Comparison of ENCODE assay signal across 14 cellular contexts in genomic region chr3:11391172-11391879, GRCh38.
DNase-seq lines count a peak whose midpoint lies in the region; ATAC-seq, FAIRE-seq and TF ChIP-seq lines count a peak whose summit lies in the region.
"Had no signal": no experiment of that assay in that cellular context is flagged by ENCODE, and none has a peak within 500 bp of the region (broad histone marks: within the 10 kb centered on the region; RNA-seq: fewer than 3 reads in every experiment).

No MANE protein-coding gene starts in this region.

- H3K4me3 ChIP-seq in K562 (no peak overlapping the region), subcutaneous abdominal adipose tissue (ENCODE audit: low read depth in 1 of 5, low read length in 5 of 5) (no peak overlapping the region)
- H3K4me3 ChIP-seq: adrenal gland, GM23248 had no signal

- no peak for TF ChIP-seq RAD21 in K562 (CRISPR knock-in tag; conservative IDR thresholded peaks at IDR 0.05 in 1 of 2, IDR thresholded peaks at IDR 0.05 in 1 of 2)

- H3K9me3 ChIP-seq in K562 (replicated peaks; ENCODE audit: control insufficient read depth, insufficient read depth, low read depth, low read length) (no peaks in the 10 kb centered on the region), subcutaneous abdominal adipose tissue (ENCODE audit: control insufficient read depth in 5 of 5, low read length in 5 of 5) (no peaks in the 10 kb centered on the region)
- H3K9me3 ChIP-seq: adrenal gland had no signal

- POLR2A ChIA-PET in K562 (lab: Yijun Ruan, JAX): interaction anchor here (1.1 kb wide), 1 partner anchor 9 kb away, joined by 3 read pairs; no protein-coding TSS in a partner anchor

- WGBS in K562 (ENCODE audit: insufficient coverage, low coverage, missing lambda C conversion rate): 62% methylated on average over 6 of the region's 6 CpGs

- no peaks in the 10 kb centered on the region for H4K20me1 ChIP-seq in K562 (replicated peaks; ENCODE audit: control insufficient read depth, insufficient read depth, low read length)

- H3K9ac ChIP-seq in K562 (ENCODE audit: insufficient read depth in 1 of 2, low read depth in 2 of 2, low read length in 2 of 2): no peak overlapping the region
- no peak overlapping the region for H3K9ac ChIP-seq in subcutaneous abdominal adipose tissue (ENCODE audit: low read length in 5 of 5)
- H3K9ac ChIP-seq: GM23248 had no signal

- peak; percentile 42 for FAIRE-seq in GM19239 (lab: Jason Lieb, UNC)
- FAIRE-seq in K562 (lab: Jason Lieb, UNC): peak; percentile 67

- H3K79me2 ChIP-seq in K562 (ENCODE audit: control insufficient read depth, insufficient read depth, low read length): no peaks in the 10 kb centered on the region

- no peaks in the 10 kb centered on the region for H3K27me3 ChIP-seq in K562 (ENCODE audit: control insufficient read depth in 2 of 2, insufficient read depth in 2 of 2, low read length in 2 of 2)
- H3K27me3 ChIP-seq in subcutaneous abdominal adipose tissue (ENCODE audit: control insufficient read depth in 5 of 5, insufficient read depth in 4 of 5, low read length in 5 of 5): no peaks in the 10 kb centered on the region
- H3K27me3 ChIP-seq: adrenal gland had no signal

- H3K4me1 ChIP-seq in K562 (replicated peaks in 1 of 2; ENCODE audit: control insufficient read depth in 2 of 2, insufficient read depth in 2 of 2, low read length in 2 of 2) (no peaks in the 10 kb centered on the region), subcutaneous abdominal adipose tissue (ENCODE audit: control insufficient read depth in 5 of 5, insufficient read depth in 5 of 5, low read length in 5 of 5) (peaks cover 8 to 24% (median 20%) of the 10 kb centered on the region in 5 donors)

- intact Hi-C loops in K562 (cut with micrococcal nuclease): no loop called here
- intact Hi-C loops in left colon (cut with DNase I, micrococcal nuclease): loop anchor here in 1 of 2 donors (5.0 kb wide), 1 partner anchor 261 kb away; no protein-coding TSS in a partner anchor

- TF ChIP-seq CTCF in K562 (IDR thresholded peaks at IDR 0.05 in 2 of 3, conservative IDR thresholded peaks at IDR 0.05 in 1 of 3; ENCODE audit: insufficient read depth in 2 of 3, low read depth in 1 of 3, low read length in 3 of 3): no peak

- no peak for TF ChIP-seq POLR2A in K562 (conservative IDR thresholded peaks at IDR 0.05)

- no peaks in the 10 kb centered on the region for H3K9me1 ChIP-seq in K562 (ENCODE audit: control insufficient read depth, insufficient read depth, low read length)

- no TSS peak for BruUV-seq in K562 (replicated peaks; lab: Mats Ljungman, UMichigan)

- CTCF ChIA-PET in K562 (lab: Yijun Ruan, JAX; ENCODE audit: low intra/inter-chr PET ratio): no interaction called here

- H3K27ac ChIP-seq in K562 (ENCODE audit: extremely low read depth, low read depth, low read length): no peak overlapping the region
- H3K27ac ChIP-seq in subcutaneous abdominal adipose tissue (ENCODE audit: low read depth, low read length): peak overlapping the region; percentile 1
- H3K27ac ChIP-seq: GM23248 had no signal

- H3K36me3 ChIP-seq in K562 (ENCODE audit: control insufficient read depth, insufficient read depth, low read length): no peaks in the 10 kb centered on the region
- peaks cover 0 to 15% (median 0%) of the 10 kb centered on the region in 5 donors for H3K36me3 ChIP-seq in subcutaneous abdominal adipose tissue (ENCODE audit: control insufficient read depth in 5 of 5, insufficient read depth in 5 of 5, low read length in 5 of 5)
- H3K36me3 ChIP-seq: adrenal gland had no signal

- no peak overlapping the region for H3K4me2 ChIP-seq in K562 (ENCODE audit: insufficient read depth, low read length)

- in situ Hi-C loops in K562 (cut with MboI): no loop called here

- DNase-seq in GM19239 (ENCODE audit: insufficient read length, low spot score) (peak; percentile 28), K562 (ENCODE audit: extremely low read depth in 1 of 4, low spot score in 3 of 4) (no peak), left colon (peak in 1 of 2 donors; percentile 13), OCI-M2 (lab: John Stamatoyannopoulos, UW; ENCODE audit: unreplicated experiment) (no peak), SKM-1 (lab: John Stamatoyannopoulos, UW; ENCODE audit: unreplicated experiment) (no peak)
- no peak for DNase-seq in activated CD8-positive, alpha-beta memory T cell treated with anti-CD3 and anti-CD28 coated beads, Interleukin-2, amount 50 U/mL, for 48 hours
- DNase-seq: effector CD4-positive, alpha-beta T cell; NCI-H1417 treated with DMSO at 0.1 percent for 48 hours; NCI-H69 had no signal

- no peak overlapping the region for H2AFZ ChIP-seq in K562 (ENCODE audit: low read depth, low read length)
- H2AFZ ChIP-seq: GM23248 had no signal

- ATAC-seq in K562 (no peak), left colon (peak; percentile 82), HG02798 (IDR thresholded peaks at IDR 0.05; ENCODE audit: poor library complexity, unreplicated experiment) (no peak)
- ATAC-seq: WTC11 had no signal

- TF ChIP-seq EP300 in K562 (IDR thresholded peaks at IDR 0.05; ENCODE audit: low read length): no peak

TF ChIP-seq in K562, 482 proteins besides CTCF, POLR2A, EP300 and RAD21:
- TF ChIP-seq SIRT6 (IDR thresholded peaks at IDR 0.05; ENCODE audit: low read depth, low read length): no peak
- no peak for TF ChIP-seq HNRNPH1 (optimal IDR thresholded peaks at IDR 0.05; ENCODE audit: low read depth, low read length)
- no peak for TF ChIP-seq ZBTB9 (CRISPR knock-in tag; IDR thresholded peaks at IDR 0.05)
- TF ChIP-seq TSC22D4 (tag; IDR thresholded peaks at IDR 0.05): no peak
- TF ChIP-seq HDAC6 (IDR thresholded peaks at IDR 0.05; ENCODE audit: low read depth, low read length): no peak
- TF ChIP-seq CBX3 (IDR thresholded peaks at IDR 0.05; ENCODE audit: borderline replicate concordance in 1 of 2, low read length in 2 of 2): no peak
- TF ChIP-seq MYNN (IDR thresholded peaks at IDR 0.05): no peak
- TF ChIP-seq MYNN (CRISPR knock-in tag; IDR thresholded peaks at IDR 0.05): no peak
- no peak for TF ChIP-seq ZNF384 (IDR thresholded peaks at IDR 0.05; ENCODE audit: low read depth, low read length)
- TF ChIP-seq CREB1 (IDR thresholded peaks at IDR 0.05): no peak
- TF ChIP-seq CREB1 (CRISPR knock-in tag; IDR thresholded peaks at IDR 0.05): no peak
